ENCODE assay signal across 13 cellular contexts in the genomic region with DNA sequence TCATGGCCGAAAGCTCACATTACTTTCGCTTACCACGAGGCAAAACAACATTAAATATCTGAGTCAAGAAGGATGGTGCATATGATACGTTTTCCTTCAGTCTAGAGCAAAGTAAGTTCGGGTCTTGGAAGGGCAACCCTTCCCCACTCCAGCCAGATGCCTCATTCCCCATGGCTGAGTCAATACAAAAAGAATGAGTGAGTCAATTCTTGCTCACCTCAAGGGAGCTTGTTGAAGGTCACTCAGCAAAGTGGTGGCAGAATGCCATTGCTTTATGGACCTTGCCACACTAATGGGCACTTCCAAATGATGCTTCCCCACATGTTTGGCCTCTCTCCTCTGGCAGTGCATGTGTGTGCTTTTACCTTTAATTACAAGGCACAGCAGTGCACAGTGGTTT.
A peak's percentile ranks its signal among the peaks of the same experiment; 100 is the strongest.
DNase-seq lines count a peak whose midpoint lies in the region; ATAC-seq, FAIRE-seq and TF ChIP-seq lines count a peak whose summit lies in the region.
"Had no signal": no experiment of that assay in that cellular context is flagged by ENCODE, and none has a peak within 500 bp of the region (broad histone marks: within the 10 kb centered on the region; RNA-seq: fewer than 3 reads in every experiment).

No MANE protein-coding gene starts in this region.

- peak; percentile 7 for DNase-seq in activated naive CD4-positive, alpha-beta T cell treated with anti-CD3 and anti-CD28 coated beads for 36 hours
- DNase-seq in activated naive CD4-positive, alpha-beta T cell treated with Interleukin-2 at 50 U/mL for 16 hours = no peak
- peak; percentile 39 to 77 for DNase-seq in NCI-H446 (lab: John Stamatoyannopoulos, UW)
- DNase-seq in epithelial cell of proximal tubule (ENCODE audit: low read depth) = peak; percentile 93
- DNase-seq in upper lobe of right lung = no peak
- DNase-seq in activated CD8-positive, alpha-beta T cell treated with anti-CD3 and anti-CD28 coated beads, Interleukin-2, amount 10 ng/mL, durations not matched to agents 7 days and 5 days = no peak
- no peak for DNase-seq in NOMO-1 treated with DMSO at 0.1 percent for 48 hours (lab: John Stamatoyannopoulos, UW; ENCODE audit: unreplicated experiment)
- DNase-seq in GM12892 (ENCODE audit: insufficient read length) = no peak
- DNase-seq: activated T-cell treated with anti-CD3 and anti-CD28 coated beads for 4 hours, heart right ventricle, T-helper 2 cell had no signal

- no peak overlapping the region for H3K4me3 ChIP-seq in epithelial cell of proximal tubule (ENCODE audit: low read depth, low read length)
- no peak overlapping the region for H3K4me3 ChIP-seq in upper lobe of right lung
- H3K4me3 ChIP-seq: heart right ventricle had no signal

- no peak for TF ChIP-seq POLR2A in GM12892 (IDR thresholded peaks at IDR 0.05; ENCODE audit: low read depth, low read length)

- peaks cover 3% of the 10 kb centered on the region for H3K9me3 Mint-ChIP-seq in activated naive CD4-positive, alpha-beta T cell treated with anti-CD3 and anti-CD28 coated beads for 36 hours
- H3K9me3 Mint-ChIP-seq in activated CD8-positive, alpha-beta T cell treated with anti-CD3 and anti-CD28 coated beads, Interleukin-2, amount 10 ng/mL, durations not matched to agents 7 days and 5 days (ENCODE audit: insufficient read depth) = no peaks in the 10 kb centered on the region

- H3K27me3 ChIP-seq in upper lobe of right lung = no peaks in the 10 kb centered on the region

- CTCF ChIA-PET in activated naive CD4-positive, alpha-beta T cell treated with anti-CD3 and anti-CD28 coated beads for 36 hours (lab: Charles Lee) = no interaction called here
- CTCF ChIA-PET in activated CD8-positive, alpha-beta T cell treated with anti-CD3 and anti-CD28 coated beads, Interleukin-2, amount 10 ng/mL, durations not matched to agents 7 days and 5 days (lab: Charles Lee) = no interaction called here

- H3K36me3 Mint-ChIP-seq in activated naive CD4-positive, alpha-beta T cell treated with anti-CD3 and anti-CD28 coated beads for 36 hours (ENCODE audit: low read depth) = no peaks in the 10 kb centered on the region
- no peaks in the 10 kb centered on the region for H3K36me3 Mint-ChIP-seq in activated CD8-positive, alpha-beta T cell treated with anti-CD3 and anti-CD28 coated beads, Interleukin-2, amount 10 ng/mL, durations not matched to agents 7 days and 5 days (ENCODE audit: low read depth)

- TF ChIP-seq CTCF in epithelial cell of proximal tubule (conservative IDR thresholded peaks at IDR 0.05; ENCODE audit: low read depth, low read length) = no peak
- TF ChIP-seq CTCF in upper lobe of right lung (IDR thresholded peaks at IDR 0.05) = no peak

- H3K4me1 Mint-ChIP-seq in activated naive CD4-positive, alpha-beta T cell treated with anti-CD3 and anti-CD28 coated beads for 36 hours (ENCODE audit: low read depth) = peaks cover 54% of the 10 kb centered on the region
- H3K4me1 Mint-ChIP-seq in activated CD8-positive, alpha-beta T cell treated with anti-CD3 and anti-CD28 coated beads, Interleukin-2, amount 10 ng/mL, durations not matched to agents 7 days and 5 days (ENCODE audit: low read depth) = peaks cover 4% of the 10 kb centered on the region
- H3K4me1 Mint-ChIP-seq: central memory CD8-positive, alpha-beta T cell had no signal

- H3K27ac ChIP-seq in upper lobe of right lung = no peak overlapping the region
- H3K27ac ChIP-seq: heart right ventricle, KMS-11 had no signal

- H3K4me3 Mint-ChIP-seq in activated naive CD4-positive, alpha-beta T cell treated with anti-CD3 and anti-CD28 coated beads for 36 hours = no peak overlapping the region
- H3K4me3 Mint-ChIP-seq in activated CD8-positive, alpha-beta T cell treated with anti-CD3 and anti-CD28 coated beads, Interleukin-2, amount 10 ng/mL, durations not matched to agents 7 days and 5 days = no peak overlapping the region
- H3K4me3 Mint-ChIP-seq: central memory CD8-positive, alpha-beta T cell had no signal

- peak; percentile 40 for ATAC-seq in upper lobe of right lung
- ATAC-seq in activated CD8-positive, alpha-beta T cell treated with anti-CD3 and anti-CD28 coated beads, Interleukin-2, amount 10 ng/mL, durations not matched to agents 7 days and 5 days = no peak

- intact Hi-C loops in activated naive CD4-positive, alpha-beta T cell treated with anti-CD3 and anti-CD28 coated beads for 36 hours (cut with micrococcal nuclease) = loop anchor here (5.0 kb wide), 1 partner anchor 80 kb away; no protein-coding TSS in a partner anchor
- intact Hi-C loops in upper lobe of right lung (cut with DNase I) = no loop called here

- H3K27me3 Mint-ChIP-seq in activated naive CD4-positive, alpha-beta T cell treated with anti-CD3 and anti-CD28 coated beads for 36 hours (ENCODE audit: low read depth) = no peaks in the 10 kb centered on the region
- H3K27me3 Mint-ChIP-seq in activated CD8-positive, alpha-beta T cell treated with anti-CD3 and anti-CD28 coated beads, Interleukin-2, amount 10 ng/mL, durations not matched to agents 7 days and 5 days (ENCODE audit: low read depth) = no peaks in the 10 kb centered on the region
- H3K27me3 Mint-ChIP-seq: central memory CD8-positive, alpha-beta T cell had no signal

- no peaks in the 10 kb centered on the region for H3K4me1 ChIP-seq in upper lobe of right lung
- H3K4me1 ChIP-seq: heart right ventricle had no signal

- no peaks in the 10 kb centered on the region for H3K36me3 ChIP-seq in upper lobe of right lung
- H3K36me3 ChIP-seq: heart right ventricle had no signal

- H3K9me3 ChIP-seq in upper lobe of right lung = no peaks in the 10 kb centered on the region
- H3K9me3 ChIP-seq: heart right ventricle had no signal

- POLR2A ChIA-PET in activated CD8-positive, alpha-beta T cell treated with anti-CD3 and anti-CD28 coated beads, Interleukin-2, amount 10 ng/mL, durations not matched to agents 7 days and 5 days (lab: Charles Lee) = no interaction called here

- FAIRE-seq in GM12892 (lab: Jason Lieb, UNC) = no peak

- no peak overlapping the region for H3K27ac Mint-ChIP-seq in activated naive CD4-positive, alpha-beta T cell treated with anti-CD3 and anti-CD28 coated beads for 36 hours
- no peak overlapping the region for H3K27ac Mint-ChIP-seq in activated CD8-positive, alpha-beta T cell treated with anti-CD3 and anti-CD28 coated beads, Interleukin-2, amount 10 ng/mL, durations not matched to agents 7 days and 5 days

Comparison
In these comparisons a context has a peak if more than half of its experiments do, and no peak if none do; other contexts are left out.
1. DNase-seq: peak in activated naive CD4-positive, alpha-beta T cell treated with anti-CD3 and anti-CD28 coated beads for 36 hours (single experiment), NCI-H446 (2 of 2) and epithelial cell of proximal tubule (single experiment); none in activated naive CD4-positive, alpha-beta T cell treated with Interleukin-2 at 50 U/mL for 16 hours (single experiment), upper lobe of right lung (single experiment), activated CD8-positive, alpha-beta T cell treated with anti-CD3 and anti-CD28 coated beads, Interleukin-2, amount 10 ng/mL, durations not matched to agents 7 days and 5 days (single experiment), NOMO-1 treated with DMSO at 0.1 percent for 48 hours (single experiment) and GM12892 (single experiment).